In genomic region chr10:89985446-89985845, GRCh38 we compare ENCODE assay signal across 21 cellular contexts.
"Had no signal": no experiment of that assay in that cellular context is flagged by ENCODE, and none has a peak within 500 bp of the region (broad histone marks: within the 10 kb centered on the region; RNA-seq: fewer than 3 reads in every experiment).

No MANE protein-coding gene starts in this region.

- H3K36me3 ChIP-seq: Peyer's patch, SJCRH30 had no signal

- H3K9me3 ChIP-seq: Peyer's patch, SJCRH30 had no signal

- H3K27ac ChIP-seq: HL-60, KMS-11, PC-9, Peyer's patch, SJCRH30 had no signal

- H3K27me3 ChIP-seq: Peyer's patch, SJCRH30 had no signal

- H3K4me1 ChIP-seq: Peyer's patch, SJCRH30 had no signal

- H3K4me3 ChIP-seq: K562, PC-9, Peyer's patch, SJCRH30 had no signal

- ATAC-seq: K562, Right ventricle myocardium inferior, SK-N-SH treated with all-trans-retinoic acid at 6 μM for 48 hours had no signal

- DNase-seq: MM.1S, NCI-H1092 treated with DMSO at 0.1 percent for 48 hours, NCI-H1436, NCI-H1694, NCI-H187 treated with DMSO at 0.1 percent for 48 hours, NCI-H2029 treated with DMSO at 0.1 percent for 48 hours, NCI-H2107, NCI-H2227 treated with DMSO at 0.1 percent for 48 hours, NCI-H524 treated with DMSO at 0.1 percent for 48 hours, NCI-H69, NCI-H774, OCI-M1, PC-9, Peyer's patch, SHP77 treated with DMSO at 0.1 percent for 48 hours, SJCRH30 had no signal
